ENCODE assay signal across 8 cellular contexts in the genomic region with DNA sequence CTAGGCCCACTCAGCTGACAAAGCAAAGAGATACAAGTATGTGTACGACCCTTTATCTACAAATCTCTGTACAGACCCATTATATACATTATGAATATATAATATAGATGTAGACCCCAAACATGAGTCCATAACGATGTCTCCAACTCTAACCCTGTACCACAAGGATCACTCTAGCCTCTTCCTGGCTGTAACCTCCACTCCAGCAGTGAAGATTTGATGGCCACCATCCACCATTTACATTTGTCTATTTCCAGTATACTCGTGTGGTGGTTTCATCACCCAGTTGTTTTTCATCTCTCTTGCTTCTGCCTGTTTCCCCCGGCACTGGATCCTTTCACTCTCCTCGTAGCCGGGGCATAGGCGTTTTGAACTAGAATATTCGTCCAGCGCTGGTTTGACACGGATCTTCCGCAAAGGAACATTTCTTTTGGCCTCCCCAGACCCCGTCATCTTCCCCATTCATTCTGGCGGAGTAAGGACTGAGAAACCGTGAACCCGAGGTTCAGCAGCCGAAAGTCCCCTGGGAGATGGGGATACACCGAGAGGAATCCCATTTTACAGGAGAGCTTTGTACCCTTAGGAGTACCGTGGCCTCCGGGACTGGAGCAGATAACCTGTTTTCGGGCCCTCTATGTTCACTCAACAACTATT. TPM values are rescaled to one million over a fixed set of nuclear protein-coding genes. Genes with fewer than 3 reads are reported as not detected.
DNase-seq lines count a peak whose midpoint lies in the region; ATAC-seq and TF ChIP-seq lines count a peak whose summit lies in the region.

No MANE protein-coding gene starts in this region.

- peaks cover 10% of the 10 kb centered on the region for H3K4me1 Mint-ChIP-seq in activated T-helper 2 cell treated with anti-CD3 and anti-CD28 coated beads, Interferon-gamma antibody, Interleukin-2, Interleukin-4, amounts not matched to agents 10 μg/mL and 5 μg/mL and 100 μg/mL, durations not matched to agents 14 hours and 24 hours and 36 hours (ENCODE audit: low read depth)
- H3K4me1 Mint-ChIP-seq in immature natural killer cell: peaks cover 14 to 23% of the 10 kb centered on the region in 2 donors

- TF ChIP-seq CTCF in suprapubic skin (IDR thresholded peaks at IDR 0.05): no peak

- H3K27ac ChIP-seq in suprapubic skin: peak overlapping the region; percentile 94

- H3K36me3 Mint-ChIP-seq in activated T-helper 2 cell treated with anti-CD3 and anti-CD28 coated beads, Interferon-gamma antibody, Interleukin-2, Interleukin-4, amounts not matched to agents 10 μg/mL and 5 μg/mL and 100 μg/mL, durations not matched to agents 14 hours and 24 hours and 36 hours (ENCODE audit: low read depth): no peaks in the 10 kb centered on the region
- H3K36me3 Mint-ChIP-seq in immature natural killer cell: no peaks in the 10 kb centered on the region

- DNase-seq in SKM-1 treated with dmso at 0.1 percent for 144 hours (lab: John Stamatoyannopoulos, UW; ENCODE audit: unreplicated experiment) (peak; percentile 26), SKM-1 (lab: John Stamatoyannopoulos, UW; ENCODE audit: unreplicated experiment) (no peak), immature natural killer cell (no peak), suprapubic skin (ENCODE audit: low spot score in 2 of 2) (no peak), amniotic stem cell (lab: John Stamatoyannopoulos, UW) (no peak)
- no peak for DNase-seq in activated T-helper 2 cell treated with anti-CD3 and anti-CD28 coated beads, Interferon-gamma antibody, Interleukin-2, Interleukin-4, amounts not matched to agents 10 μg/mL and 5 μg/mL and 100 μg/mL, durations not matched to agents 14 hours and 24 hours and 36 hours (ENCODE audit: low spot score)
- no peak for DNase-seq in activated effector memory CD4-positive, alpha-beta T cell treated with anti-CD3 and anti-CD28 coated beads, Interleukin-2, amount 50 U/mL, for 16 hours

- peaks cover 29% of the 10 kb centered on the region for H3K4me1 ChIP-seq in suprapubic skin

- intact Hi-C loops in activated T-helper 2 cell treated with anti-CD3 and anti-CD28 coated beads, Interferon-gamma antibody, Interleukin-2, Interleukin-4, amounts not matched to agents 10 μg/mL and 5 μg/mL and 100 μg/mL, durations not matched to agents 14 hours and 24 hours and 36 hours (cut with micrococcal nuclease): loop anchor here (2.0 to 10.0 kb wide), 3 partner anchors 34 to 522 kb away; a partner anchor contains a TSS

- no peaks in the 10 kb centered on the region for H3K9me3 ChIP-seq in suprapubic skin

- H3K27ac Mint-ChIP-seq in activated T-helper 2 cell treated with anti-CD3 and anti-CD28 coated beads, Interferon-gamma antibody, Interleukin-2, Interleukin-4, amounts not matched to agents 10 μg/mL and 5 μg/mL and 100 μg/mL, durations not matched to agents 14 hours and 24 hours and 36 hours: no peak overlapping the region
- H3K27ac Mint-ChIP-seq in immature natural killer cell: peak overlapping the region in 5 of 6 donors; percentile 80 to 89 (median 86)

- no peaks in the 10 kb centered on the region for H3K36me3 ChIP-seq in suprapubic skin

- H3K27me3 ChIP-seq in suprapubic skin: no peaks in the 10 kb centered on the region

- H3K4me3 Mint-ChIP-seq in activated T-helper 2 cell treated with anti-CD3 and anti-CD28 coated beads, Interferon-gamma antibody, Interleukin-2, Interleukin-4, amounts not matched to agents 10 μg/mL and 5 μg/mL and 100 μg/mL, durations not matched to agents 14 hours and 24 hours and 36 hours (ENCODE audit: low read depth): peak overlapping the region; percentile 30
- H3K4me3 Mint-ChIP-seq in immature natural killer cell: peak overlapping the region; percentile 82 to 91 (median 87)

- H3K9me3 Mint-ChIP-seq in activated T-helper 2 cell treated with anti-CD3 and anti-CD28 coated beads, Interferon-gamma antibody, Interleukin-2, Interleukin-4, amounts not matched to agents 10 μg/mL and 5 μg/mL and 100 μg/mL, durations not matched to agents 14 hours and 24 hours and 36 hours: peaks cover 3% of the 10 kb centered on the region
- H3K9me3 Mint-ChIP-seq in immature natural killer cell: no peaks in the 10 kb centered on the region

- WGBS in suprapubic skin: 16% methylated on average over 17 of the region's 20 CpGs

- no peak for TF ChIP-seq EP300 in suprapubic skin (IDR thresholded peaks at IDR 0.05)

- ATAC-seq in HG02884 (IDR thresholded peaks at IDR 0.05; ENCODE audit: unreplicated experiment): peak; percentile 2

- H3K4me3 ChIP-seq in suprapubic skin: peak overlapping the region; percentile 76

- H3K27me3 Mint-ChIP-seq in activated T-helper 2 cell treated with anti-CD3 and anti-CD28 coated beads, Interferon-gamma antibody, Interleukin-2, Interleukin-4, amounts not matched to agents 10 μg/mL and 5 μg/mL and 100 μg/mL, durations not matched to agents 14 hours and 24 hours and 36 hours (ENCODE audit: low read depth): peaks cover 53% of the 10 kb centered on the region
- peaks cover 2 to 24% (median 13%) of the 10 kb centered on the region in 3 donors for H3K27me3 Mint-ChIP-seq in immature natural killer cell (ENCODE audit: low read depth in 3 of 3)

- TF ChIP-seq POLR2A in suprapubic skin (IDR thresholded peaks at IDR 0.05): no peak

RNA-seq across cellular contexts. Expression of a gene that starts 0.8 kb away (rescaled TPM):
- total RNA-seq in activated T-helper 2 cell treated with anti-CD3 and anti-CD28 coated beads, Interferon-gamma antibody, Interleukin-2, Interleukin-4, amounts not matched to agents 10 μg/mL and 5 μg/mL and 100 μg/mL, durations not matched to agents 14 hours and 24 hours and 36 hours: 28.7 and 30.1 TPM in 2 replicates
- 1 to 10 TPM in 2 of 3 donors, under 1 TPM in 1; 0.70 to 2.3 (median 1.2) TPM for polyA plus RNA-seq in immature natural killer cell
- 100 to 1,000 TPM in 1 of 4 donors, 10 to 100 TPM in 3; 62.7 to 159 (median 70.4) TPM for total RNA-seq in suprapubic skin
